Comparison of ENCODE assay signal across 13 cellular contexts in genomic region chr20:4809707-4810106, GRCh38. TPM values are rescaled to one million over a fixed set of nuclear protein-coding genes. Genes with fewer than 3 reads are reported as not detected.
DNase-seq lines count a peak whose midpoint lies in the region; ATAC-seq and TF ChIP-seq lines count a peak whose summit lies in the region.
"Had no signal": no experiment of that assay in that cellular context is flagged by ENCODE, and none has a peak within 500 bp of the region (broad histone marks: within the 10 kb centered on the region; RNA-seq: fewer than 3 reads in every experiment).

No MANE protein-coding gene starts in this region.

- H3K9me3 ChIP-seq in upper lobe of right lung = no peaks in the 10 kb centered on the region
- H3K9me3 ChIP-seq: gastrocnemius medialis, MG63 had no signal

- H3K27ac ChIP-seq in dorsolateral prefrontal cortex = peak overlapping the region in 51 of 59 donors; percentile 1 to 92 (median 69)
- peak overlapping the region; percentile 87 for H3K27ac ChIP-seq in upper lobe of right lung

- peaks cover 58% of the 10 kb centered on the region for H3K4me1 ChIP-seq in upper lobe of right lung

- DNase-seq in stimulated activated CD4-positive, alpha-beta T cell treated with anti-CD3 and anti-CD28 coated beads, Interleukin-15, amount 100 ng/mL, for 24 hours = peak; percentile 35
- DNase-seq in stimulated activated CD4-positive, alpha-beta T cell treated with anti-CD3 and anti-CD28 coated beads, Interleukin-1b, Interleukin-23, amount 100 ng/mL, for 48 hours = no peak
- DNase-seq in NCI-H345 (lab: John Stamatoyannopoulos, UW) (peak; percentile 92), dorsolateral prefrontal cortex (peak in 1 of 10 donors; percentile 17), upper lobe of right lung (no peak), SK-N-DZ (ENCODE audit: low spot score) (no peak), NCI-H774 (lab: John Stamatoyannopoulos, UW) (no peak)
- DNase-seq: caudate nucleus, gastrocnemius medialis, MG63 had no signal

- intact Hi-C loops in dorsolateral prefrontal cortex (cut with DNase I) (loop anchor here (10.0 kb wide), 1 partner anchor 75 kb away; no protein-coding TSS in a partner anchor), upper lobe of right lung (cut with DNase I) (no loop called here)

- TF ChIP-seq CTCF in dorsolateral prefrontal cortex (IDR thresholded peaks at IDR 0.05 in 54 of 56, conservative IDR thresholded peaks at IDR 0.05 in 2 of 56; ENCODE audit: low read depth in 1 of 56, partially characterized antibody in 56 of 56) (no peak), upper lobe of right lung (IDR thresholded peaks at IDR 0.05) (no peak)

- no peak overlapping the region for H3K4me3 ChIP-seq in dorsolateral prefrontal cortex
- H3K4me3 ChIP-seq in upper lobe of right lung = no peak overlapping the region
- H3K4me3 ChIP-seq: gastrocnemius medialis, GM23338, MG63, smooth muscle cell had no signal

- no peak for ATAC-seq in upper lobe of right lung
- ATAC-seq in HG03025 (IDR thresholded peaks at IDR 0.05; ENCODE audit: low FRiP score, unreplicated experiment) = no peak
- ATAC-seq: gastrocnemius medialis, GM23338 had no signal

- H3K27me3 ChIP-seq in dorsolateral prefrontal cortex (no peaks in the 10 kb centered on the region), upper lobe of right lung (no peaks in the 10 kb centered on the region)
- H3K27me3 ChIP-seq: gastrocnemius medialis, MG63 had no signal

- no peaks in the 10 kb centered on the region for H3K36me3 ChIP-seq in upper lobe of right lung
- H3K36me3 ChIP-seq: gastrocnemius medialis, MG63 had no signal

RNA-seq across cellular contexts. Expression of gene RASSF2, which starts 13.7 kb away (rescaled TPM):
- total RNA-seq in dorsolateral prefrontal cortex (100 to 1,000 TPM in 24 of 120 experiments, 10 to 100 TPM in 96; 26.5 to 257 (median 71.3) TPM), upper lobe of right lung (35.3 TPM)
- polyA plus RNA-seq in SK-N-DZ (2014; cell fraction: cytosol; rRNA removed) = 6.0 and 8.8 TPM in 2 replicates
- polyA plus RNA-seq in SK-N-DZ (2014; cell fraction: nucleus; rRNA removed) = 7.5 and 7.9 TPM in 2 replicates

Comparison
In these comparisons a context has a peak if more than half of its experiments do, and no peak if none do; other contexts are left out.
1. DNase-seq: peak in stimulated activated CD4-positive, alpha-beta T cell treated with anti-CD3 and anti-CD28 coated beads, Interleukin-15, amount 100 ng/mL, for 24 hours (single experiment) and NCI-H345 (single experiment); none in stimulated activated CD4-positive, alpha-beta T cell treated with anti-CD3 and anti-CD28 coated beads, Interleukin-1b, Interleukin-23, amount 100 ng/mL, for 48 hours (single experiment), upper lobe of right lung (single experiment), SK-N-DZ (single experiment) and NCI-H774 (single experiment).